ENCODE assay signal across 9 cellular contexts in genomic region chr17:41117846-41118386, GRCh38. TPM values are rescaled to one million over a fixed set of nuclear protein-coding genes. Genes with fewer than 3 reads are reported as not detected.
"Had no signal": no experiment of that assay in that cellular context is flagged by ENCODE, and none has a peak within 500 bp of the region (broad histone marks: within the 10 kb centered on the region; RNA-seq: fewer than 3 reads in every experiment).

KRTAP4-11 (minus strand) TSS chr17:41118373; CDS start chr17:41118315, 58 bp downstream.

RNA-seq across cellular contexts. Expression of gene KRTAP4-11, which starts in this region (rescaled TPM):
- total RNA-seq: activated B cell treated with CpG ODN at 0.5 μM for 24 hours; activated CD4-positive, alpha-beta memory T cell treated with anti-CD3 and anti-CD28 coated beads for 36 hours; activated naive CD4-positive, alpha-beta T cell treated with anti-CD3 and anti-CD28 coated beads for 36 hours; activated T-cell treated with anti-CD3 and anti-CD28 coated beads, Interleukin-2, amount 50 U/mL, for 4 hours; activated T-helper 1 cell treated with anti-CD3 and anti-CD28 coated beads, Interleukin-12 subunit alpha, Interleukin-12 subunit beta, Interleukin-2, Interleukin-4 antibody, amounts not matched to agents 30 ng/mL and 10 ng/mL and 1 ng/mL, durations not matched to agents 14 hours and 24 hours and 36 hours; bronchial epithelial cell; NCI-H460; Peyer's patch; SK-MEL-5 had no signal
